In the genomic region with DNA sequence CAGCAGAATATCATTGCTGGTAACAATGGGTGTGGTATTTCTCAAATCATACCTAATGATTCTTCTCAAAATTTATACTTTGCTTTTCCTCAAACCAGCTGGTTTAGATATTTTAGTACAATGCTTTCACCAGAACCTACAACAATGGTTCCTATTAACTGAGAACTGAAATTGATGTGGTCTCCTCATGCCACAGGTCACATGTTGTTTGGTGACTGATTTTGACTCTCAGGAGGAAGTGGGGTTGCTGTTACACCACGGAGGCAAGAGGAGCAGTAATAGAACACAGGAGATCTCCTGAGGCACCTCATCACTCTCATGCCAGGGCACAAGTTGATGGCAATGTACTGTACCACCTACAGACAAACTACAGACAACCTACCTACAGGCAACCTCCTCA, we compare ENCODE assay signal across 11 cellular contexts. TPM values are rescaled to one million over a fixed set of nuclear protein-coding genes. Genes with fewer than 3 reads are reported as not detected.
DNase-seq lines count a peak whose midpoint lies in the region; ATAC-seq, FAIRE-seq and TF ChIP-seq lines count a peak whose summit lies in the region.
"Had no signal": no experiment of that assay in that cellular context is flagged by ENCODE, and none has a peak within 500 bp of the region (broad histone marks: within the 10 kb centered on the region; RNA-seq: fewer than 3 reads in every experiment).

No MANE protein-coding gene starts in this region.

- ATAC-seq in activated T-cell treated with anti-CD3 and anti-CD28 coated beads, Interleukin-2, amount 50 U/mL, for 72 hours (replicated peaks in 1 of 2): peak; percentile 13 to 14
- peak; percentile 57 for ATAC-seq in HG02885 (IDR thresholded peaks at IDR 0.05; ENCODE audit: poor library complexity, unreplicated experiment)
- ATAC-seq in stimulated activated effector memory CD8-positive, alpha-beta T cell treated with anti-CD3 and anti-CD28 coated beads, Interleukin-12 subunit alpha, Interleukin-12 subunit beta, amount 100 ng/mL, for 72 hours: peak; percentile 53

- intact Hi-C loops in OCI-LY7 (cut with micrococcal nuclease; ENCODE audit: unreplicated experiment): no loop called here

- H3K27ac ChIP-seq in OCI-LY7 (ENCODE audit: low read depth, low read length, poor library complexity, severe bottlenecking): peak overlapping the region; percentile 67
- H3K27ac ChIP-seq: SJCRH30 had no signal

- H3K4me3 ChIP-seq in OCI-LY7 (ENCODE audit: low read depth, low read length, poor library complexity, severe bottlenecking): peak overlapping the region; percentile 82
- H3K4me3 ChIP-seq: SJCRH30 had no signal

- H3K4me2 ChIP-seq in OCI-LY7 (ENCODE audit: low read length): peak overlapping the region; percentile 88

- no peaks in the 10 kb centered on the region for H3K9me2 ChIP-seq in OCI-LY7 (ENCODE audit: insufficient read depth, low read length)

- peaks cover 43% of the 10 kb centered on the region for H3K4me1 Mint-ChIP-seq in activated T-cell treated with anti-CD3 and anti-CD28 coated beads, Interleukin-2, amount 50 U/mL, for 72 hours (ENCODE audit: low read depth)
- peaks cover 41% of the 10 kb centered on the region for H3K4me1 Mint-ChIP-seq in stimulated activated effector memory CD8-positive, alpha-beta T cell treated with anti-CD3 and anti-CD28 coated beads, Interleukin-12 subunit alpha, Interleukin-12 subunit beta, amount 100 ng/mL, for 72 hours

- peaks cover 56% of the 10 kb centered on the region for H3K4me1 ChIP-seq in OCI-LY7 (ENCODE audit: insufficient read depth, low read length, poor library complexity, severe bottlenecking)
- H3K4me1 ChIP-seq: BE2C had no signal

- no TSS peak for BruUV-seq in OCI-LY7 (replicated peaks; lab: Mats Ljungman, UMichigan)

- POLR2A ChIA-PET in OCI-LY7 (lab: Charles Lee): interaction anchor here (0.6 to 1.6 kb wide), 13 partner anchors 10 to 404 kb away, joined by 3 to 8 read pairs (median 3); no protein-coding TSS in a partner anchor

- H3K9me3 Mint-ChIP-seq in activated T-cell treated with anti-CD3 and anti-CD28 coated beads, Interleukin-2, amount 50 U/mL, for 72 hours: peaks cover 2 to 5% of the 10 kb centered on the region in 2 donors
- H3K9me3 Mint-ChIP-seq in stimulated activated effector memory CD8-positive, alpha-beta T cell treated with anti-CD3 and anti-CD28 coated beads, Interleukin-12 subunit alpha, Interleukin-12 subunit beta, amount 100 ng/mL, for 72 hours: peaks cover 4% of the 10 kb centered on the region

- H2AFZ ChIP-seq in OCI-LY7 (ENCODE audit: low read length): peak overlapping the region; percentile 42; the same call in 1 of the 2 replicates

- peaks cover 22% of the 10 kb centered on the region; the same call in 1 of the 2 replicates for H3K9me3 ChIP-seq in OCI-LY7 (ENCODE audit: low read length)
- H3K9me3 ChIP-seq: BE2C, SJCRH30 had no signal

- H3K27ac Mint-ChIP-seq in activated T-cell treated with anti-CD3 and anti-CD28 coated beads, Interleukin-2, amount 50 U/mL, for 72 hours: no peak overlapping the region
- peak overlapping the region; percentile 32 for H3K27ac Mint-ChIP-seq in stimulated activated effector memory CD8-positive, alpha-beta T cell treated with anti-CD3 and anti-CD28 coated beads, Interleukin-12 subunit alpha, Interleukin-12 subunit beta, amount 100 ng/mL, for 72 hours

- CTCF ChIA-PET in OCI-LY7 (lab: Charles Lee; ENCODE audit: unreplicated experiment): no interaction called here

- peaks cover 2 to 8% of the 10 kb centered on the region in 2 donors for H3K36me3 Mint-ChIP-seq in activated T-cell treated with anti-CD3 and anti-CD28 coated beads, Interleukin-2, amount 50 U/mL, for 72 hours (ENCODE audit: insufficient read depth in 2 of 2)
- peaks cover 5% of the 10 kb centered on the region for H3K36me3 Mint-ChIP-seq in stimulated activated effector memory CD8-positive, alpha-beta T cell treated with anti-CD3 and anti-CD28 coated beads, Interleukin-12 subunit alpha, Interleukin-12 subunit beta, amount 100 ng/mL, for 72 hours

- peaks cover 16% of the 10 kb centered on the region; the same call in 1 of the 2 replicates for H3K79me2 ChIP-seq in OCI-LY7 (ENCODE audit: insufficient read depth, low read depth, low read length)

- no peaks in the 10 kb centered on the region for H4K20me1 ChIP-seq in OCI-LY7 (ENCODE audit: insufficient read depth, low read length)

- no peaks in the 10 kb centered on the region for H3K27me3 Mint-ChIP-seq in activated T-cell treated with anti-CD3 and anti-CD28 coated beads, Interleukin-2, amount 50 U/mL, for 72 hours (ENCODE audit: low read depth)

- TF ChIP-seq CTCF in OCI-LY7 (conservative IDR thresholded peaks at IDR 0.05; ENCODE audit: low read length): no peak

- peaks cover 19% of the 10 kb centered on the region for H3K36me3 ChIP-seq in OCI-LY7 (ENCODE audit: insufficient read depth, low read length)
- H3K36me3 ChIP-seq: SJCRH30 had no signal

- no peak for FAIRE-seq in HTR-8/SVneo (lab: Jason Lieb, UNC)
- FAIRE-seq: endometrium had no signal

- H3K4me3 Mint-ChIP-seq in activated T-cell treated with anti-CD3 and anti-CD28 coated beads, Interleukin-2, amount 50 U/mL, for 72 hours: peak overlapping the region; percentile 45 to 97
- peak overlapping the region; percentile 16 for H3K4me3 Mint-ChIP-seq in stimulated activated effector memory CD8-positive, alpha-beta T cell treated with anti-CD3 and anti-CD28 coated beads, Interleukin-12 subunit alpha, Interleukin-12 subunit beta, amount 100 ng/mL, for 72 hours

- DNase-seq in activated T-cell treated with anti-CD3 and anti-CD28 coated beads, Interleukin-2, amount 50 U/mL, for 72 hours: peak; percentile 52 to 53
- DNase-seq in activated T-cell treated with anti-CD3 and anti-CD28 coated beads, Interleukin-2, amount 50 U/mL, for 48 hours: no peak
- peak; percentile 79 for DNase-seq in OCI-LY7 (ENCODE audit: low spot score)
- DNase-seq in stimulated activated effector memory CD8-positive, alpha-beta T cell treated with anti-CD3 and anti-CD28 coated beads, Interleukin-12 subunit alpha, Interleukin-12 subunit beta, amount 100 ng/mL, for 72 hours (ENCODE audit: low spot score in 2 of 2): no peak
- DNase-seq in HTR-8/SVneo (ENCODE audit: insufficient read length, low spot score): no peak
- DNase-seq in NCI-H2171 (lab: John Stamatoyannopoulos, UW): no peak
- DNase-seq in NCI-H748 treated with DMSO at 0.1 percent for 48 hours (lab: John Stamatoyannopoulos, UW): no peak
- DNase-seq: BE2C, SJCRH30 had no signal

RNA-seq across cellular contexts. Expression of gene CEP68, which starts 3.0 kb away (rescaled TPM):
- 10 to 100 TPM in 1 of 2 donors, 1 to 10 TPM in 1; 6.1 to 10.4 TPM for total RNA-seq in activated T-cell treated with anti-CD3 and anti-CD28 coated beads, Interleukin-2, amount 50 U/mL, for 72 hours
- total RNA-seq in OCI-LY7 (2014; rRNA removed; shearing (Covaris generic)): 7.3 and 8.7 TPM in 2 replicates
- 17.1 and 21.7 TPM in 2 replicates for total RNA-seq in OCI-LY7 (2022)

Comparison
In these comparisons a context has a peak if more than half of its experiments do, and no peak if none do; other contexts are left out.
1. DNase-seq: peak in activated T-cell treated with anti-CD3 and anti-CD28 coated beads, Interleukin-2, amount 50 U/mL, for 72 hours (2 of 2) and OCI-LY7 (single experiment); none in activated T-cell treated with anti-CD3 and anti-CD28 coated beads, Interleukin-2, amount 50 U/mL, for 48 hours (0 of 2), stimulated activated effector memory CD8-positive, alpha-beta T cell treated with anti-CD3 and anti-CD28 coated beads, Interleukin-12 subunit alpha, Interleukin-12 subunit beta, amount 100 ng/mL, for 72 hours (0 of 2), HTR-8/SVneo (single experiment), NCI-H2171 (single experiment) and NCI-H748 treated with DMSO at 0.1 percent for 48 hours (single experiment).
2. Peak in every context shown above with its lines, with median percentiles within 50 percentile points of each other: ATAC-seq.